ENCODE assay signal across 11 cellular contexts in the genomic region with DNA sequence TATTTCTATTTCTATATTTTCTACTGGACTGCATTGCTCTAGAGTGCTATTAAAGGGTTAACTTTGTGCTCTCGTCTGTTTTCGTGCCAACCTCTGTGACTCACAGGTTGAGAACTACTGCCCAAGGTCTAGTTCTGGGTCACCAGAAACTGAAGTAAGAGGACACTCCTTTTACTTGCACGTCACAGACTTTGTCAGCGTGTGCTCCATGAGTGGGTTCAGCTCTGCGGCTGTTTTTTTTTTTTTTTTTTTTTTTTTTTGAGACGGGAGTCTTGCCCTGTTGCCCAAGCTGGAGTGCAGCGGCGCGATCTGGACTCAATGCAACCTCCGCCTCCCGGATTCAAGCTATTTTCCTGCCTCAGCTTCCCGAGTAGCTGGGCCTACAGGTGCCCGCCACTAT. TPM values are rescaled to one million over a fixed set of nuclear protein-coding genes. Genes with fewer than 3 reads are reported as not detected.
DNase-seq lines count a peak whose midpoint lies in the region; ATAC-seq, FAIRE-seq and TF ChIP-seq lines count a peak whose summit lies in the region.
"Had no signal": no experiment of that assay in that cellular context is flagged by ENCODE, and none has a peak within 500 bp of the region (broad histone marks: within the 10 kb centered on the region; RNA-seq: fewer than 3 reads in every experiment).

No MANE protein-coding gene starts in this region.

- no TSS peak for BruUV-seq in endothelial cell of umbilical vein (replicated peaks; lab: Mats Ljungman, UMichigan)

- TF ChIP-seq CTCF in endothelial cell of umbilical vein (IDR thresholded peaks at IDR 0.05; ENCODE audit: extremely low read depth in 1 of 2, insufficient read depth in 1 of 2, low read depth in 1 of 2, low read length in 2 of 2) (no peak), pancreas (IDR thresholded peaks at IDR 0.05) (no peak)

- no peaks in the 10 kb centered on the region for H3K27me3 ChIP-seq in endothelial cell of umbilical vein (ENCODE audit: control insufficient read depth in 2 of 2, insufficient read depth in 2 of 2, low read length in 2 of 2)
- H3K27me3 ChIP-seq in pancreas: no peaks in the 10 kb centered on the region

- 39 to 40% methylated on average over 13 of the region's 13 CpGs for WGBS in pancreas, 2 donors

- H3K4me2 ChIP-seq in endothelial cell of umbilical vein (ENCODE audit: insufficient read depth, low read length): no peak overlapping the region

- CTCF ChIA-PET in endothelial cell of umbilical vein (lab: Charles Lee): interaction anchor here (0.6 to 1.6 kb wide), 6 partner anchors 17 to 116 kb away, joined by 3 to 8 read pairs (median 6); no protein-coding TSS in a partner anchor

- H3K27ac ChIP-seq in endothelial cell of umbilical vein (ENCODE audit: insufficient read depth, low read depth, low read length) (no peak overlapping the region), pancreas (peak overlapping the region in 3 of 4 donors; percentile 16 to 33 (median 22))

- no peak overlapping the region for H3K9ac ChIP-seq in endothelial cell of umbilical vein (replicated peaks; ENCODE audit: extremely low read depth, insufficient read depth, low read length)

- H3K36me3 ChIP-seq in endothelial cell of umbilical vein (ENCODE audit: control insufficient read depth in 2 of 2, extremely low read depth in 1 of 2, insufficient read depth in 2 of 2, low read length in 2 of 2) (no peaks in the 10 kb centered on the region), pancreas (no peaks in the 10 kb centered on the region)

- H3K4me1 ChIP-seq in endothelial cell of umbilical vein (ENCODE audit: control insufficient read depth, extremely low read depth, insufficient read depth, low read length) (no peaks in the 10 kb centered on the region), pancreas (peaks cover 0 to 9% (median 0%) of the 10 kb centered on the region in 3 donors)

- H3K79me2 ChIP-seq in endothelial cell of umbilical vein (ENCODE audit: control insufficient read depth, insufficient read depth, low read length): no peaks in the 10 kb centered on the region

- H3K9me3 ChIP-seq in endothelial cell of umbilical vein (replicated peaks; ENCODE audit: control insufficient read depth, insufficient read depth, low read length) (no peaks in the 10 kb centered on the region), pancreas (no peaks in the 10 kb centered on the region)

- ATAC-seq in pancreas (peak; percentile 96 to 99 (median 98)), HG03342 (IDR thresholded peaks at IDR 0.05; ENCODE audit: unreplicated experiment) (no peak)
- ATAC-seq: activated T-cell treated with anti-CD3 and anti-CD28 coated beads, Interleukin-2, amount 50 U/mL, for 72 hours had no signal

- intact Hi-C loops in endothelial cell of umbilical vein (cut with micrococcal nuclease): no loop called here
- intact Hi-C loops in pancreas (cut with DNase I): no loop called here

- H3K4me3 ChIP-seq in endothelial cell of umbilical vein (replicated peaks in 1 of 3; ENCODE audit: insufficient read depth in 1 of 3, low read depth in 1 of 3, low read length in 3 of 3) (no peak overlapping the region), pancreas (no peak overlapping the region)

- DNase-seq in DMS79 (lab: John Stamatoyannopoulos, UW) (peak; percentile 90), NCI-H2171 treated with DMSO at 0.1 percent for 48 hours (lab: John Stamatoyannopoulos, UW) (peak; percentile 72), endothelial cell of umbilical vein (ENCODE audit: low read depth, low spot score) (peak; percentile 22), pancreas (peak; percentile 34 to 81 (median 56)), cerebellar cortex (ENCODE audit: low spot score) (no peak), NCI-H1092 treated with DMSO at 0.1 percent for 48 hours (lab: John Stamatoyannopoulos, UW) (no peak)
- no peak for DNase-seq in activated CD4-positive, alpha-beta T cell treated with anti-CD3 and anti-CD28 coated beads, Interleukin-2, amount 50 U/mL, for 1 hour
- DNase-seq: activated T-cell treated with anti-CD3 and anti-CD28 coated beads, Interleukin-2, amount 50 U/mL, for 72 hours; NCI-H526 treated with DMSO at 0.1 percent for 48 hours had no signal

- POLR2A ChIA-PET in endothelial cell of umbilical vein (lab: Charles Lee): interaction anchor here (0.6 kb wide), 1 partner anchor 109 kb away, joined by 5 read pairs; no protein-coding TSS in a partner anchor

- no peaks in the 10 kb centered on the region for H3K9me1 ChIP-seq in endothelial cell of umbilical vein (replicated peaks; ENCODE audit: control insufficient read depth, extremely low read depth, insufficient read depth, low read length)

- dilution Hi-C loops in endothelial cell of umbilical vein (cut with MboI; ENCODE audit: extremely low pct_ligation_motif_present, low sequenced_read_pairs): no loop called here

- peak; percentile 80 for FAIRE-seq in endothelial cell of umbilical vein (lab: Jason Lieb, UNC)
- no peak for FAIRE-seq in pancreas (lab: Jason Lieb, UNC)
- FAIRE-seq: keratinocyte had no signal

- no peak for TF ChIP-seq POLR2A in endothelial cell of umbilical vein (IDR thresholded peaks at IDR 0.05; ENCODE audit: low read depth, low read length)

- no peaks in the 10 kb centered on the region for H4K20me1 ChIP-seq in endothelial cell of umbilical vein (replicated peaks; ENCODE audit: control insufficient read depth, extremely low read depth, insufficient read depth, low read length)

- no peak overlapping the region for H2AFZ ChIP-seq in endothelial cell of umbilical vein (ENCODE audit: low read depth, low read length)

TF ChIP-seq in endothelial cell of umbilical vein, 7 proteins besides CTCF, POLR2A, EP300 and RAD21:
- TF ChIP-seq FOS (IDR thresholded peaks at IDR 0.05; ENCODE audit: borderline replicate concordance, insufficient read depth, low read length): peak; percentile 13
- TF ChIP-seq, protein P1, sequence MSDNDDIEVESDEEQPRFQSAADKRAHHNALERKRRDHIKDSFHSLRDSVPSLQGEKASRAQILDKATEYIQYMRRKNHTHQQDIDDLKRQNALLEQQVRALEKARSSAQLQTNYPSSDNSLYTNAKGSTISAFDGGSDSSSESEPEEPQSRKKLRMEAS (IDR thresholded peaks at IDR 0.05; ENCODE audit: insufficient read depth, insufficient read length): no peak

RNA-seq across cellular contexts. Expression of gene CLMP, which starts 49.8 kb away (rescaled TPM):
- 0.18 and 0.37 TPM in 2 replicates for total RNA-seq in endothelial cell of umbilical vein
- 0.03 and 0.13 TPM in 2 replicates for polyA plus RNA-seq in endothelial cell of umbilical vein
- polyA plus RNA-seq in endothelial cell of umbilical vein (2011; cell fraction: cytosol; rRNA removed): 0.25 and 0.28 TPM in 2 replicates
- polyA plus RNA-seq in endothelial cell of umbilical vein (2011; cell fraction: nucleus; rRNA removed): 0.03 and 0.04 TPM in 2 replicates
- 5.7 and 7.9 TPM in 2 replicates for polyA plus RNA-seq in endothelial cell of umbilical vein (2012)
- 0.22 and 0.91 TPM in 2 replicates for polyA minus RNA-seq in endothelial cell of umbilical vein
- 27.0 TPM for polyA minus RNA-seq in endothelial cell of umbilical vein (2011; cell fraction: cytosol; rRNA and poly(A)+ RNA removed)
- 0.10 and 0.24 TPM in 2 replicates for polyA minus RNA-seq in endothelial cell of umbilical vein (2011; cell fraction: nucleus; rRNA and poly(A)+ RNA removed)
- total RNA-seq in pancreas: 1 to 10 TPM in 3 of 6 donors, under 1 TPM in 3; 0.46 to 5.5 (median 2.3) TPM
- polyA plus RNA-seq in pancreas: 1 to 10 TPM in 1 of 2 donors, under 1 TPM in 1; 0.61 to 1.1 TPM

Comparison
In these comparisons a context has a peak if more than half of its experiments do, and no peak if none do; other contexts are left out.
1. DNase-seq: peak in DMS79 (single experiment), NCI-H2171 treated with DMSO at 0.1 percent for 48 hours (single experiment), endothelial cell of umbilical vein (single experiment) and pancreas (6 of 6); none in cerebellar cortex (single experiment), activated CD4-positive, alpha-beta T cell treated with anti-CD3 and anti-CD28 coated beads, Interleukin-2, amount 50 U/mL, for 1 hour (single experiment) and NCI-H1092 treated with DMSO at 0.1 percent for 48 hours (single experiment).